ENCODE assay signal across 8 cellular contexts in the genomic region with DNA sequence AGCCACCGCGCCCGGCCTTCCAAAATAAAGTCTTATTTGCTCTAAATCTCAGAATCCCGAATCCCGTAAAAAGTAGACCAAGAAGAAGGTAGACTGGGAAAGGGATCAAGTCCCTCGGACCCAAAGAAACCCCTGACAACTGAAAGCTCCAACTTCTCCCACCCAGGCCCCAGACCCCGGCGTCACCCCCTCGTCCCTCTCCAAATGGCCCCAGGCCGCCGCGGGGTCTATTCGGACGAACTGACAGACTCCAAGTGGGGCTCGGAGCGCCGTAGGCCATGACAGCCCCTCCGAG. TPM values are rescaled to one million over a fixed set of nuclear protein-coding genes. Genes with fewer than 3 reads are reported as not detected.
DNase-seq lines count a peak whose midpoint lies in the region; ATAC-seq and TF ChIP-seq lines count a peak whose summit lies in the region.

No MANE protein-coding gene starts in this region.

- ATAC-seq in left lung (no peak), GM18517 (IDR thresholded peaks at IDR 0.05; ENCODE audit: unreplicated experiment) (no peak), HG02852 (IDR thresholded peaks at IDR 0.05; ENCODE audit: unreplicated experiment) (no peak)

- 1% methylated on average over 18 of the region's 18 CpGs for WGBS in adipose tissue, 3 donors
- under 1% methylated on average over 18 of the region's 18 CpGs for WGBS in thymus

- H3K4me3 ChIP-seq in left lung: peak overlapping the region; percentile 87 to 98
- peak overlapping the region; percentile 79 for H3K4me3 ChIP-seq in thymus (ENCODE audit: low read length)

- no peak for DNase-seq in activated CD4-positive, alpha-beta T cell treated with anti-CD3 and anti-CD28 coated beads, Interleukin-2, amount 10 ng/mL, durations not matched to agents 24 days and 14 days
- DNase-seq in activated CD4-positive, alpha-beta T cell treated with anti-CD3 and anti-CD28 coated beads, Interleukin-2, amount 50 U/mL, for 48 hours: no peak
- DNase-seq in left lung: no peak
- DNase-seq in NOMO-1 (lab: John Stamatoyannopoulos, UW; ENCODE audit: unreplicated experiment in 2 of 2): no peak

- H3K27ac ChIP-seq in adipose tissue (ENCODE audit: low read depth, low read length) (peak overlapping the region; percentile 38), left lung (peak overlapping the region; percentile 91 to 94), thymus (ENCODE audit: low read depth) (peak overlapping the region; percentile 95)

- peak overlapping the region; percentile 99 for H3K27ac Mint-ChIP-seq in activated CD4-positive, alpha-beta T cell treated with anti-CD3 and anti-CD28 coated beads, Interleukin-2, amount 10 ng/mL, durations not matched to agents 24 days and 14 days

- H3K36me3 ChIP-seq in left lung: peaks cover 0 to 20% of the 10 kb centered on the region in 2 donors
- peaks cover 11% of the 10 kb centered on the region for H3K36me3 ChIP-seq in thymus (ENCODE audit: control insufficient read depth, insufficient read depth)

- H3K36me3 Mint-ChIP-seq in activated CD4-positive, alpha-beta T cell treated with anti-CD3 and anti-CD28 coated beads, Interleukin-2, amount 10 ng/mL, durations not matched to agents 24 days and 14 days (ENCODE audit: low read depth): peaks cover 33% of the 10 kb centered on the region

- peak overlapping the region; percentile 97 for H3K4me3 Mint-ChIP-seq in activated CD4-positive, alpha-beta T cell treated with anti-CD3 and anti-CD28 coated beads, Interleukin-2, amount 10 ng/mL, durations not matched to agents 24 days and 14 days

- TF ChIP-seq CTCF in left lung (IDR thresholded peaks at IDR 0.05): no peak

- H3K4me1 ChIP-seq in left lung (peaks cover 17 to 54% of the 10 kb centered on the region in 2 donors), thymus (ENCODE audit: control insufficient read depth, insufficient read depth, low read length) (peaks cover 15% of the 10 kb centered on the region)

- H3K27me3 Mint-ChIP-seq in activated CD4-positive, alpha-beta T cell treated with anti-CD3 and anti-CD28 coated beads, Interleukin-2, amount 10 ng/mL, durations not matched to agents 24 days and 14 days: peaks cover 3% of the 10 kb centered on the region

- no peaks in the 10 kb centered on the region for H3K27me3 ChIP-seq in left lung
- no peaks in the 10 kb centered on the region for H3K27me3 ChIP-seq in thymus (ENCODE audit: control insufficient read depth, insufficient read depth)

- H3K9me3 ChIP-seq in left lung (no peaks in the 10 kb centered on the region), thymus (ENCODE audit: control insufficient read depth) (no peaks in the 10 kb centered on the region)

- H3K9me3 Mint-ChIP-seq in activated CD4-positive, alpha-beta T cell treated with anti-CD3 and anti-CD28 coated beads, Interleukin-2, amount 10 ng/mL, durations not matched to agents 24 days and 14 days: no peaks in the 10 kb centered on the region

- intact Hi-C loops in activated CD4-positive, alpha-beta T cell treated with anti-CD3 and anti-CD28 coated beads, Interleukin-2, amount 10 ng/mL, durations not matched to agents 24 days and 14 days (cut with micrococcal nuclease): loop anchor here (1.0 to 10.0 kb wide), 5 partner anchors 14 to 1484 kb away; a partner anchor contains a TSS
- intact Hi-C loops in left lung (cut with DNase I): no loop called here

- H3K4me1 Mint-ChIP-seq in activated CD4-positive, alpha-beta T cell treated with anti-CD3 and anti-CD28 coated beads, Interleukin-2, amount 10 ng/mL, durations not matched to agents 24 days and 14 days: peaks cover 31% of the 10 kb centered on the region

RNA-seq across cellular contexts. Expression of a gene that starts 0.5 kb away (rescaled TPM):
- 274 and 280 TPM in 2 replicates for total RNA-seq in activated CD4-positive, alpha-beta T cell treated with anti-CD3 and anti-CD28 coated beads, Interleukin-2, amount 10 ng/mL, durations not matched to agents 24 days and 14 days
- polyA plus RNA-seq in adipose tissue (10 to 100 TPM; 27.3 to 76.8 (median 65.3) TPM), thymus (197 TPM)
- total RNA-seq in left lung: 10 to 100 TPM; 42.5 to 90.1 TPM

RNA-seq across cellular contexts. Expression of a gene that starts 14.4 kb away (rescaled TPM):
- total RNA-seq in activated CD4-positive, alpha-beta T cell treated with anti-CD3 and anti-CD28 coated beads, Interleukin-2, amount 10 ng/mL, durations not matched to agents 24 days and 14 days: 172 and 180 TPM in 2 replicates
- 10 to 100 TPM; 35.8 to 99.0 (median 66.4) TPM for polyA plus RNA-seq in adipose tissue
- 100 to 1,000 TPM; 125 to 190 TPM for total RNA-seq in left lung
- polyA plus RNA-seq in thymus: 86.4 TPM

RNA-seq across cellular contexts. Expression of a gene that starts 37.4 kb away (rescaled TPM):
- 206 and 209 TPM in 2 replicates for total RNA-seq in activated CD4-positive, alpha-beta T cell treated with anti-CD3 and anti-CD28 coated beads, Interleukin-2, amount 10 ng/mL, durations not matched to agents 24 days and 14 days
- polyA plus RNA-seq in adipose tissue: 10 to 100 TPM; 17.3 to 42.1 (median 38.6) TPM
- 100 to 1,000 TPM; 173 to 237 TPM for total RNA-seq in left lung
- polyA plus RNA-seq in thymus: 38.7 TPM

RNA-seq across cellular contexts. Expression of a gene that starts 56.5 kb away (rescaled TPM):
- total RNA-seq in activated CD4-positive, alpha-beta T cell treated with anti-CD3 and anti-CD28 coated beads, Interleukin-2, amount 10 ng/mL, durations not matched to agents 24 days and 14 days: 0.78 and 1.1 TPM in 2 replicates
- 1 to 10 TPM in 1 of 3 donors, under 1 TPM in 1, not detected in 1; 0.18 to 1.9 TPM for polyA plus RNA-seq in adipose tissue
- 1 to 10 TPM in 1 of 2 donors, under 1 TPM in 1; 0.76 to 3.6 TPM for total RNA-seq in left lung
- 0.11 TPM for polyA plus RNA-seq in thymus

Comparison
In these comparisons a context has a peak if more than half of its experiments do, and no peak if none do; other contexts are left out.
1. H3K27ac ChIP-seq: peak in every context shown above with its lines; median percentile 95 in thymus; 92 in left lung; 38 in adipose tissue.